Comparison of ENCODE assay signal across 8 cellular contexts in the genomic region with DNA sequence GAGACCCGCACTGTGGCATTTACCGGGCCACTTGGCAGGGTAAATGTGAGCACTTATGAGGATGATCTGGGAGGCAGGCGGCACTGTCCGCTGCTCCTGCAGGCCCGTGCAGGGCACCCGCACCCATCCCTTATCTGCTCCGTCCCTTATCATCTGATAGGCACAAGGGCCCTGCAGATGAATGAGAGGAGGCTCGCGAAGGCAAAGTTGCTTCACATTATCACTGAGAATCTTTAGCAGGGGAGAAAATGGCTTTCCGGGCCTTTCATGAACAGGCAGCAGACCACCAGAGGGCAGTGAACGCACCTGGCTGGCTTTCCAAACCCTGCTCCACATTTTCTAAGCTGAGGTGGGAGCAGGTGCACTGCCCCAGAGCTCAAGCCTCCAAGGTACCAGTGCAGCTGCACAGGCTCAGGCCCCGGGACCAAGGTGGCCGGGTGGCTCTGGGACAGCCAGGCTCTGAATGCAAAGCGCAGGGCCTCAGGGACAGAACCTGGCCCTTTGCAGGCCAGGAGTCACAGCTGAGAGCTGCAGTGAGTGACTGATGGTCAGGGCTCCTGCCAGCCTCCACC.
DNase-seq lines count a peak whose midpoint lies in the region; ATAC-seq, FAIRE-seq and TF ChIP-seq lines count a peak whose summit lies in the region.

No MANE protein-coding gene starts in this region.

- H3K4me3 ChIP-seq in SK-N-SH (ENCODE audit: low read depth in 2 of 2, low read length in 1 of 2) (no peak overlapping the region), GM12878 (no peak overlapping the region)

- intact Hi-C loops in GM12878 (cut with micrococcal nuclease; ENCODE audit: unreplicated experiment), result loop anchor here (2.0 kb wide), 1 partner anchor 332 kb away; no protein-coding TSS in a partner anchor

- WGBS in SK-N-SH (ENCODE audit: low lambda C conversion rate), result 36% methylated on average over 12 of the region's 14 CpGs
- WGBS in GM12878 (ENCODE audit: insufficient coverage, insufficient replicate concordance, low lambda C conversion rate, missing lambda C conversion rate), result 40% methylated on average over 14 of the region's 14 CpGs

- H3K4me1 ChIP-seq in SK-N-SH (ENCODE audit: control insufficient read depth in 1 of 2, insufficient read depth in 2 of 2, low read depth in 1 of 2, low read length in 1 of 2) (peaks cover 0 to 2% of the 10 kb centered on the region in 2 experiments; a peak in 1 of 4 replicates), GM12878 (ENCODE audit: control insufficient read depth, insufficient read depth, low read length) (no peaks in the 10 kb centered on the region)

- CTCF ChIA-PET in SK-N-SH (lab: Yijun Ruan, JAX), result interaction anchor here (0.6 to 2.1 kb wide), 36 partner anchors 10 to 622 kb away, joined by 3 to 13 read pairs (median 4); a partner anchor contains a TSS
- CTCF ChIA-PET in GM12878 (lab: Yijun Ruan, JAX), result interaction anchor here (0.8 to 1.2 kb wide), 3 partner anchors 332 to 336 kb away, joined by 3 to 9 read pairs (median 3); no protein-coding TSS in a partner anchor

- RAD21 ChIA-PET in GM12878 (lab: Charles Lee; ENCODE audit: unreplicated experiment), result interaction anchor here (0.7 to 1.0 kb wide), 3 partner anchors 16 to 334 kb away, joined by 3 to 4 read pairs (median 3); no protein-coding TSS in a partner anchor

- H3K36me3 ChIP-seq in SK-N-SH (replicated peaks in 1 of 2; ENCODE audit: control insufficient read depth in 1 of 2, insufficient read depth in 2 of 2, low read length in 1 of 2) (no peaks in the 10 kb centered on the region), GM12878 (ENCODE audit: control insufficient read depth in 2 of 2, insufficient read depth in 2 of 2, low read length in 1 of 2) (no peaks in the 10 kb centered on the region)

- no peak overlapping the region for H3K9ac ChIP-seq in SK-N-SH
- no peak overlapping the region for H3K9ac ChIP-seq in GM12878 (ENCODE audit: control insufficient read depth, insufficient read depth, low read length)

- no peaks in the 10 kb centered on the region for H4K20me1 ChIP-seq in SK-N-SH (ENCODE audit: insufficient read depth)
- no peaks in the 10 kb centered on the region for H4K20me1 ChIP-seq in GM12878 (ENCODE audit: control insufficient read depth, insufficient read depth)

- TF ChIP-seq RAD21 in SK-N-SH (IDR thresholded peaks at IDR 0.05; ENCODE audit: low read length) (peak; percentile 66), GM12878 (IDR thresholded peaks at IDR 0.05; ENCODE audit: insufficient read depth, low read depth, low read length) (0 out of 2 replicates have a peak, but pooled peaks have one; percentile 12)

- H3K27me3 ChIP-seq in SK-N-SH (ENCODE audit: insufficient read depth) (no peaks in the 10 kb centered on the region), GM12878 (replicated peaks in 1 of 2; ENCODE audit: control insufficient read depth in 2 of 2, insufficient read depth in 2 of 2, low read length in 1 of 2) (no peaks in the 10 kb centered on the region)

- no peak overlapping the region for H3K27ac Mint-ChIP-seq in mesothelial cell of epicardium

- no peak for TF ChIP-seq POLR2A in GM12878 (IDR thresholded peaks at IDR 0.05; ENCODE audit: low read depth, low read length)

- no peaks in the 10 kb centered on the region for H3K4me1 Mint-ChIP-seq in mesothelial cell of epicardium

- no peaks in the 10 kb centered on the region for H3K9me3 Mint-ChIP-seq in mesothelial cell of epicardium

- no peaks in the 10 kb centered on the region for H3K27me3 Mint-ChIP-seq in mesothelial cell of epicardium (ENCODE audit: low read depth)

- no peak overlapping the region for H3K4me2 ChIP-seq in SK-N-SH
- no peak overlapping the region for H3K4me2 ChIP-seq in GM12878 (ENCODE audit: control insufficient read depth, insufficient read depth)

- ATAC-seq in SK-N-SH treated with all-trans-retinoic acid at 6 μM for 48 hours (no peak), GM12878 (peak; percentile 40; the same call in 2 of the 3 replicates), HG02981 (IDR thresholded peaks at IDR 0.05; ENCODE audit: unreplicated experiment) (no peak), GM21526 (IDR thresholded peaks at IDR 0.05; ENCODE audit: low FRiP score, unreplicated experiment) (no peak)

- no TSS peak for BruUV-seq in GM12878 (replicated peaks; lab: Mats Ljungman, UMichigan)

- SMC1A ChIA-PET in GM12878 (lab: Charles Lee; ENCODE audit: uncharacterized antibody, unreplicated experiment), result interaction anchor here (0.9 kb wide), 1 partner anchor 556 kb away, joined by 3 read pairs; no protein-coding TSS in a partner anchor

- TF ChIP-seq CTCF in SK-N-SH (IDR thresholded peaks at IDR 0.05), result 0 out of 2 replicates have a peak, but pooled peaks have one; percentile 9
- peak; percentile 38 to 47 (median 46); a peak in 5 of 6 replicates for TF ChIP-seq CTCF in GM12878 (IDR thresholded peaks at IDR 0.05 in 2 of 3, conservative IDR thresholded peaks at IDR 0.05 in 1 of 3; ENCODE audit: control insufficient read depth in 2 of 3, extremely low read depth in 1 of 3, insufficient read depth in 1 of 3, low read depth in 3 of 3, low read length in 3 of 3)
- peak; percentile 57 for TF ChIP-seq CTCF in mesothelial cell of epicardium (IDR thresholded peaks at IDR 0.05; ENCODE audit: unreplicated experiment)

- POLR2A ChIA-PET in SK-N-SH (lab: Yijun Ruan, JAX) (interaction anchor here (0.6 kb wide), 1 partner anchor 401 kb away, joined by 3 read pairs; no protein-coding TSS in a partner anchor), GM12878 (lab: Charles Lee) (no interaction called here)

- no peak for FAIRE-seq in GM12878 (lab: Jason Lieb, UNC)

- H3K4me3 Mint-ChIP-seq in mesothelial cell of epicardium, result no peak overlapping the region

- no peak overlapping the region for H2AFZ ChIP-seq in SK-N-SH (ENCODE audit: low read depth)
- H2AFZ ChIP-seq in GM12878 (ENCODE audit: control insufficient read depth, low read depth, low read length), result no peak overlapping the region

- peak; percentile 73 for DNase-seq in SK-N-SH
- peak; percentile 10 to 52 for DNase-seq in NCI-H187 (lab: John Stamatoyannopoulos, UW)
- DNase-seq in GM12878 (ENCODE audit: low read depth, low spot score), result no peak
- peak in 1 of 2 experiments; percentile 58 for DNase-seq in mesothelial cell of epicardium (ENCODE audit: low spot score in 2 of 2, unreplicated experiment in 2 of 2)
- no peak for DNase-seq in GM19238 (ENCODE audit: insufficient read length, low spot score)

- in situ Hi-C loops in GM12878 (cut with MboI), result no loop called here

- H3K9me3 ChIP-seq in SK-N-SH (no peaks in the 10 kb centered on the region), GM12878 (replicated peaks; ENCODE audit: control insufficient read depth, insufficient read depth, low read length) (no peaks in the 10 kb centered on the region)

- no peaks in the 10 kb centered on the region for H3K36me3 Mint-ChIP-seq in mesothelial cell of epicardium

- H3K9me2 ChIP-seq in SK-N-SH, result no peaks in the 10 kb centered on the region

- no peaks in the 10 kb centered on the region for H3F3A ChIP-seq in SK-N-SH (replicated peaks; ENCODE audit: insufficient read depth)

- H3K79me2 ChIP-seq in SK-N-SH (ENCODE audit: insufficient read depth) (no peaks in the 10 kb centered on the region), GM12878 (ENCODE audit: control insufficient read depth, insufficient read depth, low read length) (no peaks in the 10 kb centered on the region)

- H3K27ac ChIP-seq in SK-N-SH (ENCODE audit: low read depth in 2 of 2, low read length in 1 of 2) (no peak overlapping the region), GM12878 (ENCODE audit: control insufficient read depth, insufficient read depth) (no peak overlapping the region)

- TF ChIP-seq EP300 in SK-N-SH (IDR thresholded peaks at IDR 0.05; ENCODE audit: borderline replicate concordance in 1 of 2, low read depth in 1 of 2, low read length in 1 of 2) (no peak), GM12878 (IDR thresholded peaks at IDR 0.05; ENCODE audit: borderline replicate concordance in 1 of 2, control insufficient read depth in 1 of 2, low read depth in 2 of 2, low read length in 2 of 2) (no peak)

TF ChIP-seq in SK-N-SH, 30 proteins besides CTCF, POLR2A, EP300 and RAD21 (continues in another document):
- TF ChIP-seq GATA2 (CRISPR knock-in tag; IDR thresholded peaks at IDR 0.05) (peak; percentile 48), TCF12 (IDR thresholded peaks at IDR 0.05) (no peak), SMC3 (IDR thresholded peaks at IDR 0.05; ENCODE audit: low read depth, low read length) (peak; percentile 52; the same call in 1 of the 2 replicates)

TF ChIP-seq in SK-N-SH treated with all-trans-retinoic acid at 6 μM for 48 hours, 23 proteins besides CTCF, POLR2A, EP300 and RAD21 (continues in another document):
- TF ChIP-seq, protein P1, sequence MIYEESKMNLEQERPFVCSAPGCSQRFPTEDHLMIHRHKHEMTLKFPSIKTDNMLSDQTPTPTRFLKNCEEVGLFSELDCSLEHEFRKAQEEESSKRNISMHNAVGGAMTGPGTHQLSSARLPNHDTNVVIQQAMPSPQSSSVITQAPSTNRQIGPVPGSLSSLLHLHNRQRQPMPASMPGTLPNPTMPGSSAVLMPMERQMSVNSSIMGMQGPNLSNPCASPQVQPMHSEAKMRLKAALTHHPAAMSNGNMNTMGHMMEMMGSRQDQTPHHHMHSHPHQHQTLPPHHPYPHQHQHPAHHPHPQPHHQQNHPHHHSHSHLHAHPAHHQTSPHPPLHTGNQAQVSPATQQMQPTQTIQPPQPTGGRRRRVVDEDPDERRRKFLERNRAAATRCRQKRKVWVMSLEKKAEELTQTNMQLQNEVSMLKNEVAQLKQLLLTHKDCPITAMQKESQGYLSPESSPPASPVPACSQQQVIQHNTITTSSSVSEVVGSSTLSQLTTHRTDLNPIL (CRISPR knock-in tag; IDR thresholded peaks at IDR 0.05; ENCODE audit: low read depth), result no peak
- TF ChIP-seq ZNF565 (CRISPR knock-in tag; conservative IDR thresholded peaks at IDR 0.05; ENCODE audit: low read depth) (no peak), PPARA (CRISPR knock-in tag; IDR thresholded peaks at IDR 0.05; ENCODE audit: borderline replicate concordance) (no peak), ARNTL (CRISPR knock-in tag; IDR thresholded peaks at IDR 0.05; ENCODE audit: borderline replicate concordance, low read depth) (no peak)

TF ChIP-seq in GM12878, 131 proteins besides CTCF, POLR2A, EP300 and RAD21 (continues in another document):
- peak; percentile 44; the same call in 1 of the 2 replicates for TF ChIP-seq SMC3 (IDR thresholded peaks at IDR 0.05; ENCODE audit: borderline replicate concordance, low read length)
- no peak for TF ChIP-seq SUPT20H (IDR thresholded peaks at IDR 0.05; ENCODE audit: borderline replicate concordance, control insufficient read depth, low read depth, low read length)
- no peak for TF ChIP-seq CREB1 (IDR thresholded peaks at IDR 0.05; ENCODE audit: low read depth)
- no peak for TF ChIP-seq HDAC6 (IDR thresholded peaks at IDR 0.05; ENCODE audit: unreplicated experiment)

Comparison
In these comparisons a context has a peak if more than half of its experiments do, and no peak if none do; other contexts are left out.
1. DNase-seq: peak in SK-N-SH (single experiment) and NCI-H187 (2 of 2); none in GM12878 (single experiment) and GM19238 (single experiment).
2. Peak in every context shown above with its lines, with median percentiles within 50 percentile points of each other: CTCF ChIP-seq.